ENCODE assay signal across 8 cellular contexts in genomic region chr10:43595739-43596298, GRCh38. TPM values are rescaled to one million over a fixed set of nuclear protein-coding genes. Genes with fewer than 3 reads are reported as not detected.
A peak's percentile ranks its signal among the peaks of the same experiment; 100 is the strongest.
DNase-seq lines count a peak whose midpoint lies in the region; ATAC-seq and TF ChIP-seq lines count a peak whose summit lies in the region.

No MANE protein-coding gene starts in this region.

- peak overlapping the region; percentile 77 to 85 (median 81) for H3K4me3 Mint-ChIP-seq in T-cell
- H3K4me3 Mint-ChIP-seq in natural killer cell treated with Interleukin-12 subunit alpha and Interleukin-12 subunit beta and Interleukin-15 and Interleukin-18, amount 100 ng/mL, for 72 hours = peak overlapping the region; percentile 76

- in situ Hi-C loops in GM13976 (cut with MboI; ENCODE audit: low sequenced_read_pairs, unreplicated experiment) = no loop called here

- CTCF ChIA-PET in T-cell (lab: Charles Lee) = no interaction called here

- H3K9me3 Mint-ChIP-seq in T-cell = peaks cover 0 to 7% (median 0%) of the 10 kb centered on the region in 3 donors
- H3K9me3 Mint-ChIP-seq in natural killer cell treated with Interleukin-12 subunit alpha and Interleukin-12 subunit beta and Interleukin-15 and Interleukin-18, amount 100 ng/mL, for 72 hours = peaks cover 8% of the 10 kb centered on the region

- peaks cover 0 to under 1% of the 10 kb centered on the region in 2 donors for H3K27me3 Mint-ChIP-seq in T-cell
- H3K27me3 Mint-ChIP-seq in natural killer cell treated with Interleukin-12 subunit alpha and Interleukin-12 subunit beta and Interleukin-15 and Interleukin-18, amount 100 ng/mL, for 72 hours = peaks cover 0 to 3% of the 10 kb centered on the region in 2 donors

- no peaks in the 10 kb centered on the region for H3K36me3 Mint-ChIP-seq in T-cell
- H3K36me3 Mint-ChIP-seq in natural killer cell treated with Interleukin-12 subunit alpha and Interleukin-12 subunit beta and Interleukin-15 and Interleukin-18, amount 100 ng/mL, for 72 hours = peaks cover 14% of the 10 kb centered on the region

- TF ChIP-seq CTCF in GM13976 (IDR thresholded peaks at IDR 0.05; ENCODE audit: borderline replicate concordance, control extremely low read depth, extremely low read depth, insufficient read depth, missing control alignments) = no peak

- H3K27ac Mint-ChIP-seq in T-cell = peak overlapping the region; percentile 73 to 91
- peak overlapping the region; percentile 30 to 38 for H3K27ac Mint-ChIP-seq in natural killer cell treated with Interleukin-12 subunit alpha and Interleukin-12 subunit beta and Interleukin-15 and Interleukin-18, amount 100 ng/mL, for 72 hours

- peaks cover 6% of the 10 kb centered on the region for H3K9me3 ChIP-seq in MG63

- no peaks in the 10 kb centered on the region for H3K36me3 ChIP-seq in MG63

- DNase-seq in T-cell = peak in 2 of 34 experiments; percentile 1 to 12
- DNase-seq in natural killer cell treated with Interleukin-12 subunit alpha and Interleukin-12 subunit beta and Interleukin-15 and Interleukin-18, amount 100 ng/mL, for 72 hours (ENCODE audit: low spot score) = peak; percentile 77
- no peak for DNase-seq in MG63
- no peak for DNase-seq in GM13976 (ENCODE audit: low spot score)
- DNase-seq in HPDE6-E6E7 (ENCODE audit: extremely low spot score) = no peak
- no peak for DNase-seq in NCI-H2107 (lab: John Stamatoyannopoulos, UW)

- H3K4me1 Mint-ChIP-seq in T-cell = peaks cover 28 to 35% (median 34%) of the 10 kb centered on the region in 3 donors
- peaks cover 29 to 35% of the 10 kb centered on the region in 2 donors for H3K4me1 Mint-ChIP-seq in natural killer cell treated with Interleukin-12 subunit alpha and Interleukin-12 subunit beta and Interleukin-15 and Interleukin-18, amount 100 ng/mL, for 72 hours (ENCODE audit: low read depth in 2 of 2)

- POLR2A ChIA-PET in T-cell (lab: Charles Lee) = interaction anchor here in 1 of 2 donors (0.6 kb wide), 1 partner anchor 94 kb away, joined by 3 read pairs; no protein-coding TSS in a partner anchor

- ATAC-seq in GM19328 (IDR thresholded peaks at IDR 0.05; ENCODE audit: unreplicated experiment) (peak; percentile 44), HG02973 (IDR thresholded peaks at IDR 0.05; ENCODE audit: unreplicated experiment) (peak; percentile 39), T-cell (replicated peaks in 1 of 4) (peak; percentile 55 to 67 (median 62))
- peak; percentile 71 to 80 for ATAC-seq in natural killer cell treated with Interleukin-12 subunit alpha and Interleukin-12 subunit beta and Interleukin-15 and Interleukin-18, amount 100 ng/mL, for 72 hours

- no peak overlapping the region for H3K4me3 ChIP-seq in MG63

- no peaks in the 10 kb centered on the region for H3K27me3 ChIP-seq in MG63

RNA-seq across cellular contexts. Expression of gene ZNF485, which starts 10.4 kb away (rescaled TPM):
- total RNA-seq in T-cell = 10 to 100 TPM in 2 of 5 donors, 1 to 10 TPM in 3; 2.3 to 11.9 (median 9.0) TPM
- total RNA-seq in natural killer cell treated with Interleukin-12 subunit alpha and Interleukin-12 subunit beta and Interleukin-15 and Interleukin-18, amount 100 ng/mL, for 72 hours = 1 to 10 TPM; 2.0 to 4.0 TPM
- total RNA-seq in MG63 (2014; rRNA removed; shearing (Covaris generic); ENCODE audit: low replicate concordance) = 1.9 and 5.5 TPM in 2 replicates

RNA-seq across cellular contexts. Expression of gene ZNF239, which starts 21.4 kb away (rescaled TPM):
- 1 to 10 TPM; 1.6 to 6.4 (median 4.9) TPM for total RNA-seq in T-cell
- total RNA-seq in natural killer cell treated with Interleukin-12 subunit alpha and Interleukin-12 subunit beta and Interleukin-15 and Interleukin-18, amount 100 ng/mL, for 72 hours = not detected
- total RNA-seq in MG63 (2014; rRNA removed; shearing (Covaris generic); ENCODE audit: low replicate concordance) = 9.2 and 11.0 TPM in 2 replicates

RNA-seq across cellular contexts. Expression of gene ZNF32, which starts 52.9 kb away (rescaled TPM):
- total RNA-seq in T-cell = 10 to 100 TPM; 25.3 to 38.2 (median 34.8) TPM
- 10 to 100 TPM in 1 of 2 donors, 1 to 10 TPM in 1; 4.9 to 12.4 TPM for total RNA-seq in natural killer cell treated with Interleukin-12 subunit alpha and Interleukin-12 subunit beta and Interleukin-15 and Interleukin-18, amount 100 ng/mL, for 72 hours
- 70.6 and 72.7 TPM in 2 replicates for total RNA-seq in MG63 (2014; rRNA removed; shearing (Covaris generic); ENCODE audit: low replicate concordance)
